Comparison of ENCODE assay signal across 1 cellular context in the genomic region with DNA sequence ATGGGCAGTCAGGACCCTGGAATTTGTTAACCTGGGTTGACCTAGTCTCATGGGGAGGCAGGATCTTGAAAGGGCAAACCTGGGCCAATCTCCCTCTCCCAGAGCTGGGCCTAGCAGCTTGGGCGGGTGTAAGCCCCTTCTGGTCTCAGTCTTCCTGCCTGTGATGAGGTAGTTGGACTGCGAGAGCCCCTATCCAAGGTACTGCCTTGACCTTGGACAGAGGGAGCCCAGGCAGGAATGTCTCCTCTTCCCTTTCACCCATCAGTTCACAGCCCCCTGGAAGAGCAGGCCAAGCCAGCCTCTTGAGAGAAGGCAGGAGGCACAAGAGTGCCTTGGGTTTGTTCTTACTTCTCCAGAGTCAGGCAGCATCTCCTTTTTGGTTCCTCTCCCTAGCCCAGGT.
TF ChIP-seq lines count a peak whose summit lies in the region.

No MANE protein-coding gene starts in this region.

TF ChIP-seq in SK-N-SH, 30 proteins besides CTCF, POLR2A, EP300 and RAD21 (continued from another document):
- TF ChIP-seq, protein P1, sequence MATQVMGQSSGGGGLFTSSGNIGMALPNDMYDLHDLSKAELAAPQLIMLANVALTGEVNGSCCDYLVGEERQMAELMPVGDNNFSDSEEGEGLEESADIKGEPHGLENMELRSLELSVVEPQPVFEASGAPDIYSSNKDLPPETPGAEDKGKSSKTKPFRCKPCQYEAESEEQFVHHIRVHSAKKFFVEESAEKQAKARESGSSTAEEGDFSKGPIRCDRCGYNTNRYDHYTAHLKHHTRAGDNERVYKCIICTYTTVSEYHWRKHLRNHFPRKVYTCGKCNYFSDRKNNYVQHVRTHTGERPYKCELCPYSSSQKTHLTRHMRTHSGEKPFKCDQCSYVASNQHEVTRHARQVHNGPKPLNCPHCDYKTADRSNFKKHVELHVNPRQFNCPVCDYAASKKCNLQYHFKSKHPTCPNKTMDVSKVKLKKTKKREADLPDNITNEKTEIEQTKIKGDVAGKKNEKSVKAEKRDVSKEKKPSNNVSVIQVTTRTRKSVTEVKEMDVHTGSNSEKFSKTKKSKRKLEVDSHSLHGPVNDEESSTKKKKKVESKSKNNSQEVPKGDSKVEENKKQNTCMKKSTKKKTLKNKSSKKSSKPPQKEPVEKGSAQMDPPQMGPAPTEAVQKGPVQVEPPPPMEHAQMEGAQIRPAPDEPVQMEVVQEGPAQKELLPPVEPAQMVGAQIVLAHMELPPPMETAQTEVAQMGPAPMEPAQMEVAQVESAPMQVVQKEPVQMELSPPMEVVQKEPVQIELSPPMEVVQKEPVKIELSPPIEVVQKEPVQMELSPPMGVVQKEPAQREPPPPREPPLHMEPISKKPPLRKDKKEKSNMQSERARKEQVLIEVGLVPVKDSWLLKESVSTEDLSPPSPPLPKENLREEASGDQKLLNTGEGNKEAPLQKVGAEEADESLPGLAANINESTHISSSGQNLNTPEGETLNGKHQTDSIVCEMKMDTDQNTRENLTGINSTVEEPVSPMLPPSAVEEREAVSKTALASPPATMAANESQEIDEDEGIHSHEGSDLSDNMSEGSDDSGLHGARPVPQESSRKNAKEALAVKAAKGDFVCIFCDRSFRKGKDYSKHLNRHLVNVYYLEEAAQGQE (IDR thresholded peaks at IDR 0.05; ENCODE audit: low read depth, low read length) = peak; percentile 87
